In genomic region chr6:105892577-105893262, GRCh38 we compare ENCODE assay signal across 9 cellular contexts.
DNase-seq lines count a peak whose midpoint lies in the region; ATAC-seq, FAIRE-seq and TF ChIP-seq lines count a peak whose summit lies in the region.
"Had no signal": no experiment of that assay in that cellular context is flagged by ENCODE, and none has a peak within 500 bp of the region (broad histone marks: within the 10 kb centered on the region; RNA-seq: fewer than 3 reads in every experiment).

No MANE protein-coding gene starts in this region.

- H3K9me3 ChIP-seq in small intestine (ENCODE audit: control insufficient read depth, low read depth) = no peaks in the 10 kb centered on the region
- H3K9me3 ChIP-seq in ovary = no peaks in the 10 kb centered on the region

- no peaks in the 10 kb centered on the region for H3K27me3 ChIP-seq in HL-60 (ENCODE audit: insufficient read depth, poor library complexity, severe bottlenecking)
- no peaks in the 10 kb centered on the region for H3K27me3 ChIP-seq in small intestine (ENCODE audit: control insufficient read depth in 2 of 2, insufficient read depth in 2 of 2, low read length in 2 of 2)
- H3K27me3 ChIP-seq in ovary = no peaks in the 10 kb centered on the region

- no peak for TF ChIP-seq EP300 in ovary (IDR thresholded peaks at IDR 0.05)

- WGBS in small intestine, 3 donors = 63 to 70% (median 65%) methylated on average over 3 of the region's 3 CpGs
- 62 to 67% (median 65%) methylated on average over 3 of the region's 3 CpGs for WGBS in ovary, 3 donors

- no peaks in the 10 kb centered on the region for H3K36me3 ChIP-seq in small intestine (ENCODE audit: control insufficient read depth in 2 of 2, insufficient read depth in 2 of 2, low read length in 2 of 2)
- H3K36me3 ChIP-seq in ovary = no peaks in the 10 kb centered on the region

- DNase-seq in HL-60 (ENCODE audit: low read depth in 1 of 2, low spot score in 1 of 2) (peak in 1 of 2 experiments; percentile 95), HTR-8/SVneo (ENCODE audit: insufficient read length, low spot score) (no peak), 8988T (no peak), small intestine (no peak), ovary (no peak)
- DNase-seq: activated naive CD8-positive, alpha-beta T cell treated with anti-CD3 and anti-CD28 coated beads, Interleukin-2, amount 10 ng/mL, durations not matched to agents 7 days and 5 days had no signal

- H3K4me1 ChIP-seq in small intestine (ENCODE audit: control insufficient read depth in 2 of 2, insufficient read depth in 1 of 2, low read depth in 1 of 2, low read length in 1 of 2) = no peaks in the 10 kb centered on the region
- peaks cover 1% of the 10 kb centered on the region for H3K4me1 ChIP-seq in ovary (ENCODE audit: insufficient read depth)

- H3K27ac ChIP-seq in HL-60 (replicated peaks) (peak overlapping the region; percentile 54), small intestine (ENCODE audit: low read depth in 1 of 2, low read length in 1 of 2) (peak overlapping the region in 1 of 2 donors; percentile 82), ovary (no peak overlapping the region)

- no peak for FAIRE-seq in HTR-8/SVneo (lab: Jason Lieb, UNC)
- FAIRE-seq in small intestine (lab: Jason Lieb, UNC) = no peak

- no peak overlapping the region for H3K4me3 ChIP-seq in HL-60 (replicated peaks; ENCODE audit: insufficient read depth, low read length)
- no peak overlapping the region for H3K4me3 ChIP-seq in small intestine (ENCODE audit: low read depth in 1 of 2, low read length in 2 of 2)
- no peak overlapping the region for H3K4me3 ChIP-seq in ovary

- TF ChIP-seq POLR2A in GM18505 (IDR thresholded peaks at IDR 0.05; ENCODE audit: borderline replicate concordance, extremely low read depth, insufficient read depth, insufficient read length) = no peak
- TF ChIP-seq POLR2A in ovary (IDR thresholded peaks at IDR 0.05) = no peak

- intact Hi-C loops in ovary (cut with DNase I) = no loop called here

- TF ChIP-seq CTCF in HL-60 (IDR thresholded peaks at IDR 0.05; ENCODE audit: insufficient read depth, low read length) = no peak
- TF ChIP-seq CTCF in ovary (IDR thresholded peaks at IDR 0.05) = no peak

- ATAC-seq in GM18505 (IDR thresholded peaks at IDR 0.05; ENCODE audit: unreplicated experiment) = peak; percentile 89
- peak; percentile 78 for ATAC-seq in GM21576 (IDR thresholded peaks at IDR 0.05; ENCODE audit: unreplicated experiment)
- peak; percentile 48 for ATAC-seq in esophagus mucosa
